Comparison of ENCODE assay signal across 11 cellular contexts in genomic region chr4:40189997-40190396, GRCh38. TPM values are rescaled to one million over a fixed set of nuclear protein-coding genes. Genes with fewer than 3 reads are reported as not detected.
DNase-seq lines count a peak whose midpoint lies in the region; ATAC-seq and TF ChIP-seq lines count a peak whose summit lies in the region.
"Had no signal": no experiment of that assay in that cellular context is flagged by ENCODE, and none has a peak within 500 bp of the region (broad histone marks: within the 10 kb centered on the region; RNA-seq: fewer than 3 reads in every experiment).

No MANE protein-coding gene starts in this region.

- H3K27ac Mint-ChIP-seq in activated naive CD8-positive, alpha-beta T cell treated with anti-CD3 and anti-CD28 coated beads, Interleukin-2, amount 50 U/mL, for 24 hours = peak overlapping the region; percentile 78
- H3K27ac Mint-ChIP-seq in WTC11 = no peak overlapping the region
- H3K27ac Mint-ChIP-seq: type B pancreatic cell had no signal

- peak overlapping the region; percentile 100 for H3K27ac ChIP-seq in 22Rv1

- no peaks in the 10 kb centered on the region for H3K27me3 ChIP-seq in H7 (ENCODE audit: control insufficient read depth, insufficient read depth, low read length)

- peaks cover 83% of the 10 kb centered on the region for H3K4me1 Mint-ChIP-seq in activated naive CD8-positive, alpha-beta T cell treated with anti-CD3 and anti-CD28 coated beads, Interleukin-2, amount 50 U/mL, for 24 hours
- H3K4me1 Mint-ChIP-seq in WTC11 = peaks cover 72% of the 10 kb centered on the region

- H3K4me3 Mint-ChIP-seq in activated naive CD8-positive, alpha-beta T cell treated with anti-CD3 and anti-CD28 coated beads, Interleukin-2, amount 50 U/mL, for 24 hours = peak overlapping the region; percentile 98
- H3K4me3 Mint-ChIP-seq in WTC11 = no peak overlapping the region
- H3K4me3 Mint-ChIP-seq: type B pancreatic cell had no signal

- no peaks in the 10 kb centered on the region for H3K36me3 Mint-ChIP-seq in activated naive CD8-positive, alpha-beta T cell treated with anti-CD3 and anti-CD28 coated beads, Interleukin-2, amount 50 U/mL, for 24 hours (ENCODE audit: low read depth)
- H3K36me3 Mint-ChIP-seq in WTC11 = no peaks in the 10 kb centered on the region
- H3K36me3 Mint-ChIP-seq: type B pancreatic cell had no signal

- no peaks in the 10 kb centered on the region for H3K27me3 Mint-ChIP-seq in activated naive CD8-positive, alpha-beta T cell treated with anti-CD3 and anti-CD28 coated beads, Interleukin-2, amount 50 U/mL, for 24 hours
- no peaks in the 10 kb centered on the region for H3K27me3 Mint-ChIP-seq in WTC11 (ENCODE audit: low read depth)
- H3K27me3 Mint-ChIP-seq: type B pancreatic cell had no signal

- TF ChIP-seq CTCF in 22Rv1 (IDR thresholded peaks at IDR 0.05) = no peak
- no peak for TF ChIP-seq CTCF in WTC11 (IDR thresholded peaks at IDR 0.05)

- CTCF ChIA-PET in WTC11 (lab: Charles Lee) = interaction anchor here (1.2 kb wide), 1 partner anchor 136 kb away, joined by 3 read pairs; no protein-coding TSS in a partner anchor

- POLR2A ChIA-PET in WTC11 (lab: Charles Lee) = no interaction called here

- ATAC-seq in activated naive CD8-positive, alpha-beta T cell treated with anti-CD3 and anti-CD28 coated beads, Interleukin-2, amount 50 U/mL, for 24 hours = no peak
- ATAC-seq in WTC11 (no peak), GM21390 (IDR thresholded peaks at IDR 0.05; ENCODE audit: unreplicated experiment) (no peak)

- DNase-seq in DMS53 treated with DMSO at 0.1 percent for 48 hours (lab: John Stamatoyannopoulos, UW; ENCODE audit: unreplicated experiment) = peak; percentile 97
- peak; percentile 53 for DNase-seq in NCI-H460 (ENCODE audit: extremely low read depth, low read depth)
- no peak for DNase-seq in activated naive CD8-positive, alpha-beta T cell treated with anti-CD3 and anti-CD28 coated beads, Interleukin-2, amount 50 U/mL, for 24 hours
- no peak for DNase-seq in NOMO-1 treated with dmso at 0.1 percent for 144 hours (lab: John Stamatoyannopoulos, UW; ENCODE audit: unreplicated experiment)
- no peak for DNase-seq in WTC11 (ENCODE audit: low spot score)
- DNase-seq in H7 = no peak

- H3K4me3 ChIP-seq in H7 (ENCODE audit: insufficient read depth, low read depth, low read length) = no peak overlapping the region

- H3K9me3 Mint-ChIP-seq in activated naive CD8-positive, alpha-beta T cell treated with anti-CD3 and anti-CD28 coated beads, Interleukin-2, amount 50 U/mL, for 24 hours = no peaks in the 10 kb centered on the region
- H3K9me3 Mint-ChIP-seq in WTC11 = no peaks in the 10 kb centered on the region
- H3K9me3 Mint-ChIP-seq: type B pancreatic cell had no signal

- no peaks in the 10 kb centered on the region for H3K36me3 ChIP-seq in H7 (replicated peaks; ENCODE audit: control insufficient read depth, insufficient read depth, low read length)

TF ChIP-seq in WTC11, 78 proteins besides CTCF, POLR2A, EP300 and RAD21 (continues in another document):
- TF ChIP-seq FOXK1 (CRISPR knock-in tag; IDR thresholded peaks at IDR 0.05) (no peak), ELF4 (CRISPR knock-in tag; IDR thresholded peaks at IDR 0.05; ENCODE audit: low read depth) (no peak), SOX15 (CRISPR knock-in tag; IDR thresholded peaks at IDR 0.05) (no peak), ZNF317 (CRISPR knock-in tag; IDR thresholded peaks at IDR 0.05; ENCODE audit: borderline replicate concordance, low read depth) (no peak), E2F1 (CRISPR knock-in tag; IDR thresholded peaks at IDR 0.05) (no peak), IRF1 (CRISPR knock-in tag; IDR thresholded peaks at IDR 0.05) (no peak), E2F5 (CRISPR knock-in tag; IDR thresholded peaks at IDR 0.05) (no peak), PRDM15 (CRISPR knock-in tag; IDR thresholded peaks at IDR 0.05) (no peak), E2F4 (CRISPR knock-in tag; IDR thresholded peaks at IDR 0.05; ENCODE audit: borderline replicate concordance, low read depth) (no peak)

RNA-seq across cellular contexts. Expression of gene RHOH, which starts 6.8 kb away (rescaled TPM):
- total RNA-seq in NCI-H460 (2014; rRNA removed; shearing (Covaris generic)) = 3.9 and 7.3 TPM in 2 replicates
- polyA plus RNA-seq in NCI-H460 (2014; cell fraction: nucleus; rRNA removed) = 0.90 and 2.6 TPM in 2 replicates
- total RNA-seq in WTC11 (2021) = 3.9 to 8.7 TPM (median 7.4 TPM) in 3 replicates
- total RNA-seq in H7 (2014; rRNA removed; shearing (Covaris generic)) = 1.4 and 2.1 TPM in 2 replicates
- total RNA-seq: osteocyte, RPMI7951 had no signal

Comparison
In these comparisons a context has a peak if more than half of its experiments do, and no peak if none do; other contexts are left out.
1. DNase-seq: peak in DMS53 treated with DMSO at 0.1 percent for 48 hours (single experiment) and NCI-H460 (single experiment); none in activated naive CD8-positive, alpha-beta T cell treated with anti-CD3 and anti-CD28 coated beads, Interleukin-2, amount 50 U/mL, for 24 hours (single experiment), NOMO-1 treated with dmso at 0.1 percent for 144 hours (single experiment), WTC11 (single experiment) and H7 (single experiment).